8 cellular contexts compared by ENCODE assay signal in the genomic region with DNA sequence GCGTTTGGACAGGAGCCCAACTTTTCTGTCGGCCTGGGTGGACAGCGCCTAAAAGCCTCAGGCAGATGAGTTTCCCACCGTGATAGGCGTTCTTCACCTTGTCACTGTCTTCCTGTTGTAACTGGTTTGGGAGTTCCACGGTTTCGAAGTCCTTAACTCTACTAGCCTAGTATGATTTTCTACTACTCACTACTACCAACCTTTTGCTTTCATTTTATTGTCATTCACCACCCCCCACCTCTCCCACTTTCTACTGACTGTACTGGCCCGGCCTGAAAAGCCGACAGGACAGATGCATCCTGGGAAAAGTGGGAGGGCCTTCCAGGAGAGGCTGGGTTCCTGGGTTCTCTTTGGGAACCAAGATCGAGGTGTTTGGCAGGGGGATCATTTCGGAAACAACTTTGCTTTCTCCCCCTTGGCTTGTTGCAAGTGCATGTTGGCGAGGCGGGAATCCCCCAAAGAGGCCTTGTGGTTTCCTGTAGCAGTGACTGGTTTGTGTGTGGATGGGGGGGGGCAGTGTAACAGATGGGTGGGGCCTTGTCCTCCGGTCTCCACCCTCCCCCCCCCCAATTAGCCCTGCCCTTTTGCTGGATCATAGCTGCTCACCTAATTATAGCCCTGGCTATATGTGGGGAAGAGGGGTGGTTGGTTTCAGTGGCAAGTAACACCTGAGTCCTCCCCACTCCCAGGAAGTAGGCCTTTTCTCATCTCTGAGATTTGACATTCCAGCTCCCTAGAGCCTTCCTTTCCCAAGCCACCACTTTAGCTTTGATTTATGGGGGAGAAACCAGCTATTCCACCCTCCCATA. TPM values are rescaled to one million over a fixed set of nuclear protein-coding genes. Genes with fewer than 3 reads are reported as not detected.
DNase-seq lines count a peak whose midpoint lies in the region; ATAC-seq, FAIRE-seq and TF ChIP-seq lines count a peak whose summit lies in the region.

No MANE protein-coding gene starts in this region.

- DNase-seq in DMS79 (lab: John Stamatoyannopoulos, UW) (peak; percentile 44), HuH-7.5 (ENCODE audit: low spot score) (peak; percentile 75), RCC 7860 (ENCODE audit: low spot score) (peak; percentile 64), fibroblast of gingiva (ENCODE audit: low read depth) (peak; percentile 72), natural killer cell (peak; percentile 81)
- peak; percentile 80 for DNase-seq in activated T-helper 1 cell treated with anti-CD3 and anti-CD28 coated beads, Interleukin-12 subunit alpha, Interleukin-12 subunit beta, Interleukin-2, Interleukin-4 antibody, amounts not matched to agents 30 ng/mL and 10 ng/mL and 1 ng/mL, durations not matched to agents 14 hours and 24 hours and 36 hours (ENCODE audit: low spot score)
- DNase-seq in stimulated activated naive CD4-positive, alpha-beta T cell (lab: John Stamatoyannopoulos, UW), result peak; percentile 73 to 90 (median 89)

- peaks cover 48% of the 10 kb centered on the region for H3K36me3 Mint-ChIP-seq in activated T-helper 1 cell treated with anti-CD3 and anti-CD28 coated beads, Interleukin-12 subunit alpha, Interleukin-12 subunit beta, Interleukin-2, Interleukin-4 antibody, amounts not matched to agents 30 ng/mL and 10 ng/mL and 1 ng/mL, durations not matched to agents 14 hours and 24 hours and 36 hours (ENCODE audit: low read depth)
- peaks cover 17% of the 10 kb centered on the region for H3K36me3 Mint-ChIP-seq in natural killer cell

- FAIRE-seq in RCC 7860 (lab: Jason Lieb, UNC), result peak; percentile 24

- intact Hi-C loops in activated T-helper 1 cell treated with anti-CD3 and anti-CD28 coated beads, Interleukin-12 subunit alpha, Interleukin-12 subunit beta, Interleukin-2, Interleukin-4 antibody, amounts not matched to agents 30 ng/mL and 10 ng/mL and 1 ng/mL, durations not matched to agents 14 hours and 24 hours and 36 hours (cut with micrococcal nuclease), result loop anchor here (1.0 to 5.0 kb wide), 5 partner anchors 90 to 548 kb away; partner anchors contain the start of genes ACADVL, CYB5D1, DLG4 and NAA38
- intact Hi-C loops in natural killer cell (cut with micrococcal nuclease), result loop anchor here (5.0 kb wide), 1 partner anchor 533 kb away; no protein-coding TSS in a partner anchor

- peak overlapping the region; percentile 90 for H3K27ac Mint-ChIP-seq in activated T-helper 1 cell treated with anti-CD3 and anti-CD28 coated beads, Interleukin-12 subunit alpha, Interleukin-12 subunit beta, Interleukin-2, Interleukin-4 antibody, amounts not matched to agents 30 ng/mL and 10 ng/mL and 1 ng/mL, durations not matched to agents 14 hours and 24 hours and 36 hours
- peak overlapping the region; percentile 91 to 99 for H3K27ac Mint-ChIP-seq in natural killer cell

- no peaks in the 10 kb centered on the region for H3K9me3 Mint-ChIP-seq in activated T-helper 1 cell treated with anti-CD3 and anti-CD28 coated beads, Interleukin-12 subunit alpha, Interleukin-12 subunit beta, Interleukin-2, Interleukin-4 antibody, amounts not matched to agents 30 ng/mL and 10 ng/mL and 1 ng/mL, durations not matched to agents 14 hours and 24 hours and 36 hours
- H3K9me3 Mint-ChIP-seq in natural killer cell, result no peaks in the 10 kb centered on the region

- H3K4me3 Mint-ChIP-seq in activated T-helper 1 cell treated with anti-CD3 and anti-CD28 coated beads, Interleukin-12 subunit alpha, Interleukin-12 subunit beta, Interleukin-2, Interleukin-4 antibody, amounts not matched to agents 30 ng/mL and 10 ng/mL and 1 ng/mL, durations not matched to agents 14 hours and 24 hours and 36 hours, result peak overlapping the region; percentile 89
- H3K4me3 Mint-ChIP-seq in natural killer cell, result peak overlapping the region; percentile 85

- H3K27me3 Mint-ChIP-seq in activated T-helper 1 cell treated with anti-CD3 and anti-CD28 coated beads, Interleukin-12 subunit alpha, Interleukin-12 subunit beta, Interleukin-2, Interleukin-4 antibody, amounts not matched to agents 30 ng/mL and 10 ng/mL and 1 ng/mL, durations not matched to agents 14 hours and 24 hours and 36 hours (ENCODE audit: insufficient read depth), result peaks cover 4% of the 10 kb centered on the region
- H3K27me3 Mint-ChIP-seq in natural killer cell (ENCODE audit: low read depth in 2 of 2), result no peaks in the 10 kb centered on the region

- ATAC-seq in natural killer cell (peak; percentile 29 to 41 (median 40)), HG02885 (IDR thresholded peaks at IDR 0.05; ENCODE audit: poor library complexity, unreplicated experiment) (no peak)

- peaks cover 40% of the 10 kb centered on the region for H3K4me1 Mint-ChIP-seq in activated T-helper 1 cell treated with anti-CD3 and anti-CD28 coated beads, Interleukin-12 subunit alpha, Interleukin-12 subunit beta, Interleukin-2, Interleukin-4 antibody, amounts not matched to agents 30 ng/mL and 10 ng/mL and 1 ng/mL, durations not matched to agents 14 hours and 24 hours and 36 hours (ENCODE audit: low read depth)
- peaks cover 48 to 61% of the 10 kb centered on the region in 2 donors for H3K4me1 Mint-ChIP-seq in natural killer cell

- no peak for TF ChIP-seq CTCF in natural killer cell (IDR thresholded peaks at IDR 0.05)

RNA-seq across cellular contexts. Expression of gene EIF5A, which starts 1.4 kb away (rescaled TPM):
- 1,241 and 1,262 TPM in 2 replicates for total RNA-seq in activated T-helper 1 cell treated with anti-CD3 and anti-CD28 coated beads, Interleukin-12 subunit alpha, Interleukin-12 subunit beta, Interleukin-2, Interleukin-4 antibody, amounts not matched to agents 30 ng/mL and 10 ng/mL and 1 ng/mL, durations not matched to agents 14 hours and 24 hours and 36 hours
- 100 to 1,000 TPM; 483 to 608 (median 492) TPM for total RNA-seq in natural killer cell

RNA-seq across cellular contexts. Expression of gene GPS2, which starts 6.3 kb away (rescaled TPM):
- total RNA-seq in activated T-helper 1 cell treated with anti-CD3 and anti-CD28 coated beads, Interleukin-12 subunit alpha, Interleukin-12 subunit beta, Interleukin-2, Interleukin-4 antibody, amounts not matched to agents 30 ng/mL and 10 ng/mL and 1 ng/mL, durations not matched to agents 14 hours and 24 hours and 36 hours, result 52.3 and 59.0 TPM in 2 replicates
- 100 to 1,000 TPM; 132 to 146 (median 133) TPM for total RNA-seq in natural killer cell

RNA-seq across cellular contexts. Expression of gene YBX2, which starts 14.4 kb away (rescaled TPM):
- 0.36 TPM in 1 of 2 replicates, not detected in the other for total RNA-seq in activated T-helper 1 cell treated with anti-CD3 and anti-CD28 coated beads, Interleukin-12 subunit alpha, Interleukin-12 subunit beta, Interleukin-2, Interleukin-4 antibody, amounts not matched to agents 30 ng/mL and 10 ng/mL and 1 ng/mL, durations not matched to agents 14 hours and 24 hours and 36 hours
- under 1 TPM in 1 of 3 donors, not detected in 2; 0.05 TPM for total RNA-seq in natural killer cell

RNA-seq across cellular contexts. Expression of gene NEURL4, which starts 20.3 kb away (rescaled TPM):
- total RNA-seq in activated T-helper 1 cell treated with anti-CD3 and anti-CD28 coated beads, Interleukin-12 subunit alpha, Interleukin-12 subunit beta, Interleukin-2, Interleukin-4 antibody, amounts not matched to agents 30 ng/mL and 10 ng/mL and 1 ng/mL, durations not matched to agents 14 hours and 24 hours and 36 hours, result 57.1 and 60.9 TPM in 2 replicates
- 10 to 100 TPM; 48.9 to 57.9 (median 51.4) TPM for total RNA-seq in natural killer cell

RNA-seq across cellular contexts. Expression of gene SLC2A4, which starts 27.3 kb away (rescaled TPM):
- 0.17 and 0.31 TPM in 2 replicates for total RNA-seq in activated T-helper 1 cell treated with anti-CD3 and anti-CD28 coated beads, Interleukin-12 subunit alpha, Interleukin-12 subunit beta, Interleukin-2, Interleukin-4 antibody, amounts not matched to agents 30 ng/mL and 10 ng/mL and 1 ng/mL, durations not matched to agents 14 hours and 24 hours and 36 hours
- total RNA-seq in natural killer cell, result not detected
